Comparison of ENCODE assay signal across 24 cellular contexts in genomic region chr11:69551963-69552362, GRCh38.
"Had no signal": no experiment of that assay in that cellular context is flagged by ENCODE, and none has a peak within 500 bp of the region (broad histone marks: within the 10 kb centered on the region; RNA-seq: fewer than 3 reads in every experiment).

No MANE protein-coding gene starts in this region.

- H3K4me3 Mint-ChIP-seq: activated CD8-positive, alpha-beta memory T cell treated with anti-CD3 and anti-CD28 coated beads, Interleukin-2, amount 10 ng/mL, durations not matched to agents 7 days and 5 days; activated CD8-positive, alpha-beta T cell treated with anti-CD3 and anti-CD28 coated beads, Interleukin-2, amount 10 ng/mL, durations not matched to agents 7 days and 5 days; activated naive CD8-positive, alpha-beta T cell treated with anti-CD3 and anti-CD28 coated beads for 36 hours; memory B cell; natural killer cell had no signal

- FAIRE-seq: frontal cortex, kidney had no signal

- H3K4me3 ChIP-seq: adrenal gland, body of pancreas, cardiac muscle cell, coronary artery, dorsolateral prefrontal cortex, prostate gland, thoracic aorta, uterus had no signal

- H3K27me3 ChIP-seq: adrenal gland, body of pancreas, cardiac muscle cell, dorsolateral prefrontal cortex, uterus had no signal

- H3K27ac ChIP-seq: adrenal gland, body of pancreas, cardiac muscle cell, coronary artery, dorsolateral prefrontal cortex, prostate gland, thoracic aorta, uterus had no signal

- H3K4me1 Mint-ChIP-seq: natural killer cell had no signal

- H3K9me3 ChIP-seq: prostate gland, uterus had no signal

- H3K4me1 ChIP-seq: adrenal gland, body of pancreas, prostate gland, uterus had no signal

- DNase-seq: activated CD4-positive, alpha-beta T cell treated with anti-CD3 and anti-CD28 coated beads, Interleukin-2, amount 50 U/mL, for 1 hour; activated CD8-positive, alpha-beta memory T cell treated with anti-CD3 and anti-CD28 coated beads, Interleukin-2, amount 10 ng/mL, durations not matched to agents 7 days and 5 days; activated CD8-positive, alpha-beta T cell treated with anti-CD3 and anti-CD28 coated beads, Interleukin-2, amount 10 ng/mL, durations not matched to agents 7 days and 5 days; activated naive CD4-positive, alpha-beta T cell treated with Interleukin-2 at 50 U/mL for 16 hours; activated naive CD8-positive, alpha-beta T cell treated with anti-CD3 and anti-CD28 coated beads for 36 hours; activated T-cell treated with anti-CD3 and anti-CD28 coated beads, Interleukin-2, amount 50 U/mL, for 48 hours; body of pancreas; cerebellar nuclear complex; dorsolateral prefrontal cortex; effector memory CD4-positive, alpha-beta T cell; kidney; natural killer cell; retina; stimulated activated naive CD8-positive, alpha-beta T cell treated with anti-CD3 and anti-CD28 coated beads, Interleukin-15, Interleukin-2, amounts not matched to agents 100 U/mL and 50 U/mL, for 24 hours; T-helper 2 cell; uterus had no signal

- H3K27ac Mint-ChIP-seq: activated CD8-positive, alpha-beta memory T cell treated with anti-CD3 and anti-CD28 coated beads, Interleukin-2, amount 10 ng/mL, durations not matched to agents 7 days and 5 days; activated CD8-positive, alpha-beta T cell treated with anti-CD3 and anti-CD28 coated beads, Interleukin-2, amount 10 ng/mL, durations not matched to agents 7 days and 5 days; activated naive CD8-positive, alpha-beta T cell treated with anti-CD3 and anti-CD28 coated beads for 36 hours; activated T-helper 2 cell treated with anti-CD3 and anti-CD28 coated beads, Interferon-gamma antibody, Interleukin-2, Interleukin-4, amounts not matched to agents 10 μg/mL and 5 μg/mL and 100 μg/mL, durations not matched to agents 14 hours and 24 hours and 36 hours; memory B cell; natural killer cell had no signal

- H3K36me3 ChIP-seq: adrenal gland, cardiac muscle cell, prostate gland, thoracic aorta, uterus had no signal

- ATAC-seq: activated CD8-positive, alpha-beta memory T cell treated with anti-CD3 and anti-CD28 coated beads, Interleukin-2, amount 10 ng/mL, durations not matched to agents 7 days and 5 days; activated CD8-positive, alpha-beta T cell treated with anti-CD3 and anti-CD28 coated beads, Interleukin-2, amount 10 ng/mL, durations not matched to agents 7 days and 5 days; body of pancreas; natural killer cell; stimulated activated naive CD8-positive, alpha-beta T cell treated with anti-CD3 and anti-CD28 coated beads, Interleukin-15, Interleukin-2, amounts not matched to agents 100 U/mL and 50 U/mL, for 24 hours had no signal
